ENCODE assay signal across 1 cellular context in genomic region chr13:37414667-37415066, GRCh38.
TF ChIP-seq lines count a peak whose summit lies in the region.

No MANE protein-coding gene starts in this region.

TF ChIP-seq in WTC11, 78 proteins besides CTCF, POLR2A, EP300 and RAD21 (continued from another document):
- TF ChIP-seq FOXP4 (CRISPR knock-in tag; IDR thresholded peaks at IDR 0.05) = no peak
